1 cellular context compared by ENCODE assay signal in the genomic region with DNA sequence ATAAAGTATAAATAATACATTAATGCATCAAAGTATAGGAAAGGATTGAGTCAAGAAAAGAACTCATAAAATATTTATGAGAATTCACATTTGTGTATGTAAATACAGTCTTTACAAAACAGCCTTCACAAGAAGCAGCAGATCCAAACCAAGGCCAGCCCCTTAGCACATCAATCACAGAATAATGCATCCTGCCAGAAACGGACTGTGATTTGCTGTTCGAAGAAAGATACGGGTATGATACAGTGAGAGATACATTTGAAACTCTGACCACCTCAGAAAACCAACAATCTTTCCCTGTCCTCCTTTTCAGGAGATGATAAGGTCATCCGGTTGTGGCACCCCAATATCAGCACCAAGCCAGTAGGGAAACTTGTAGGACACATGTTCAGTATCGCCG.
TF ChIP-seq lines count a peak whose summit lies in the region.

No MANE protein-coding gene starts in this region.

TF ChIP-seq in K562, 482 proteins besides CTCF, POLR2A, EP300 and RAD21 (continued from another document):
- TF ChIP-seq KDM1A (IDR thresholded peaks at IDR 0.05): peak; percentile 61 to 76; a peak in 3 of 4 replicates
- TF ChIP-seq TEAD2 (tag; IDR thresholded peaks at IDR 0.05): no peak
- TF ChIP-seq, protein P1, sequence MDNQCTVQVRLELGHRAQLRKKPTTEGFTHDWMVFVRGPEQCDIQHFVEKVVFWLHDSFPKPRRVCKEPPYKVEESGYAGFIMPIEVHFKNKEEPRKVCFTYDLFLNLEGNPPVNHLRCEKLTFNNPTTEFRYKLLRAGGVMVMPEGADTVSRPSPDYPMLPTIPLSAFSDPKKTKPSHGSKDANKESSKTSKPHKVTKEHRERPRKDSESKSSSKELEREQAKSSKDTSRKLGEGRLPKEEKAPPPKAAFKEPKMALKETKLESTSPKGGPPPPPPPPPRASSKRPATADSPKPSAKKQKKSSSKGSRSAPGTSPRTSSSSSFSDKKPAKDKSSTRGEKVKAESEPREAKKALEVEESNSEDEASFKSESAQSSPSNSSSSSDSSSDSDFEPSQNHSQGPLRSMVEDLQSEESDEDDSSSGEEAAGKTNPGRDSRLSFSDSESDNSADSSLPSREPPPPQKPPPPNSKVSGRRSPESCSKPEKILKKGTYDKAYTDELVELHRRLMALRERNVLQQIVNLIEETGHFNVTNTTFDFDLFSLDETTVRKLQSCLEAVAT (IDR thresholded peaks at IDR 0.05): no peak
- TF ChIP-seq, protein P2, sequence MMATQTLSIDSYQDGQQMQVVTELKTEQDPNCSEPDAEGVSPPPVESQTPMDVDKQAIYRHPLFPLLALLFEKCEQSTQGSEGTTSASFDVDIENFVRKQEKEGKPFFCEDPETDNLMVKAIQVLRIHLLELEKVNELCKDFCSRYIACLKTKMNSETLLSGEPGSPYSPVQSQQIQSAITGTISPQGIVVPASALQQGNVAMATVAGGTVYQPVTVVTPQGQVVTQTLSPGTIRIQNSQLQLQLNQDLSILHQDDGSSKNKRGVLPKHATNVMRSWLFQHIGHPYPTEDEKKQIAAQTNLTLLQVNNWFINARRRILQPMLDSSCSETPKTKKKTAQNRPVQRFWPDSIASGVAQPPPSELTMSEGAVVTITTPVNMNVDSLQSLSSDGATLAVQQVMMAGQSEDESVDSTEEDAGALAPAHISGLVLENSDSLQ (IDR thresholded peaks at IDR 0.05): peak; percentile 53; the same call in 1 of the 2 replicates
- TF ChIP-seq ZNF3 (CRISPR knock-in tag; IDR thresholded peaks at IDR 0.05): no peak
- no peak for TF ChIP-seq SP1 (CRISPR knock-in tag; IDR thresholded peaks at IDR 0.05)
- TF ChIP-seq, protein P3, sequence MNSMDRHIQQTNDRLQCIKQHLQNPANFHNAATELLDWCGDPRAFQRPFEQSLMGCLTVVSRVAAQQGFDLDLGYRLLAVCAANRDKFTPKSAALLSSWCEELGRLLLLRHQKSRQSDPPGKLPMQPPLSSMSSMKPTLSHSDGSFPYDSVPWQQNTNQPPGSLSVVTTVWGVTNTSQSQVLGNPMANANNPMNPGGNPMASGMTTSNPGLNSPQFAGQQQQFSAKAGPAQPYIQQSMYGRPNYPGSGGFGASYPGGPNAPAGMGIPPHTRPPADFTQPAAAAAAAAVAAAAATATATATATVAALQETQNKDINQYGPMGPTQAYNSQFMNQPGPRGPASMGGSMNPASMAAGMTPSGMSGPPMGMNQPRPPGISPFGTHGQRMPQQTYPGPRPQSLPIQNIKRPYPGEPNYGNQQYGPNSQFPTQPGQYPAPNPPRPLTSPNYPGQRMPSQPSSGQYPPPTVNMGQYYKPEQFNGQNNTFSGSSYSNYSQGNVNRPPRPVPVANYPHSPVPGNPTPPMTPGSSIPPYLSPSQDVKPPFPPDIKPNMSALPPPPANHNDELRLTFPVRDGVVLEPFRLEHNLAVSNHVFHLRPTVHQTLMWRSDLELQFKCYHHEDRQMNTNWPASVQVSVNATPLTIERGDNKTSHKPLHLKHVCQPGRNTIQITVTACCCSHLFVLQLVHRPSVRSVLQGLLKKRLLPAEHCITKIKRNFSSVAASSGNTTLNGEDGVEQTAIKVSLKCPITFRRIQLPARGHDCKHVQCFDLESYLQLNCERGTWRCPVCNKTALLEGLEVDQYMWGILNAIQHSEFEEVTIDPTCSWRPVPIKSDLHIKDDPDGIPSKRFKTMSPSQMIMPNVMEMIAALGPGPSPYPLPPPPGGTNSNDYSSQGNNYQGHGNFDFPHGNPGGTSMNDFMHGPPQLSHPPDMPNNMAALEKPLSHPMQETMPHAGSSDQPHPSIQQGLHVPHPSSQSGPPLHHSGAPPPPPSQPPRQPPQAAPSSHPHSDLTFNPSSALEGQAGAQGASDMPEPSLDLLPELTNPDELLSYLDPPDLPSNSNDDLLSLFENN (IDR thresholded peaks at IDR 0.05; ENCODE audit: low read depth in 2 of 2, low read length in 2 of 2): no peak
- TF ChIP-seq MEIS2 (IDR thresholded peaks at IDR 0.05; ENCODE audit: partially characterized antibody): peak; percentile 38
